ENCODE assay signal across 23 cellular contexts in the genomic region with DNA sequence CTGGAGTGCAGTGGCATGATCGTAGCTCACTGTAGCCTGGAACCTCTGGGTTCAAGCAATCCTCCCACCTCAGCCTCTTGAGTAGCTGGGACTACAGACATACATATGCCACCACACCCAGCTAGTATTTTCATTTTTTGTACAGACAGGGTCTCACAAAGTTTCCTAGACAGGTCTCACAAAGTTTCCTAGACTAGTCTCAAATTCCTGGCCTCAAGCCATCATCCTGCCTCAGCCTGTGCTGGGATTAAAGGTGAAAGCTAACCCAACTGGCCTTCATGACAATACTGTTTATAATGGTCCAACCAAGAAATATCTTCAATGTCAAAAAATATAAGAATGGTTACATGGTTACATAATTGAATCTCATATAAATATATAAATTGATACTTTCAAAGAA. TPM values are rescaled to one million over a fixed set of nuclear protein-coding genes. Genes with fewer than 3 reads are reported as not detected.
"Had no signal": no experiment of that assay in that cellular context is flagged by ENCODE, and none has a peak within 500 bp of the region (broad histone marks: within the 10 kb centered on the region; RNA-seq: fewer than 3 reads in every experiment).

No MANE protein-coding gene starts in this region.

- H3K4me1 ChIP-seq: body of pancreas, heart left ventricle, right lobe of liver, uterus had no signal

- H3K27me3 ChIP-seq: body of pancreas, dorsolateral prefrontal cortex, heart left ventricle, right lobe of liver, transverse colon, uterus had no signal

- H3K4me3 Mint-ChIP-seq: activated naive CD8-positive, alpha-beta T cell treated with anti-CD3 and anti-CD28 coated beads for 36 hours; effector memory CD8-positive, alpha-beta T cell; naive thymus-derived CD4-positive, alpha-beta T cell; neural crest cell; stimulated activated naive B cell treated with anti-CD40 and anti-IgM and Interleukin-4, amounts not matched to agents 10 μg/mL and 1 μg/mL and 100 μg/mL, for 72 hours had no signal

- ATAC-seq: body of pancreas; effector memory CD8-positive, alpha-beta T cell; heart left ventricle; left cardiac atrium; naive thymus-derived CD4-positive, alpha-beta T cell; right lobe of liver; stimulated activated naive B cell treated with anti-CD40 and anti-IgM and Interleukin-4, amounts not matched to agents 10 μg/mL and 1 μg/mL and 100 μg/mL, for 72 hours had no signal

- H3K9me3 ChIP-seq: body of pancreas, heart left ventricle, right lobe of liver, transverse colon, uterus had no signal

- H3K36me3 Mint-ChIP-seq: activated naive CD8-positive, alpha-beta T cell treated with anti-CD3 and anti-CD28 coated beads for 36 hours; naive thymus-derived CD4-positive, alpha-beta T cell; stimulated activated naive B cell treated with anti-CD40 and anti-IgM and Interleukin-4, amounts not matched to agents 10 μg/mL and 1 μg/mL and 100 μg/mL, for 72 hours had no signal

- H3K27ac ChIP-seq: body of pancreas, dorsolateral prefrontal cortex, heart left ventricle, right lobe of liver, transverse colon, uterus had no signal

- H3K4me1 Mint-ChIP-seq: activated naive CD8-positive, alpha-beta T cell treated with anti-CD3 and anti-CD28 coated beads for 36 hours; naive thymus-derived CD4-positive, alpha-beta T cell; stimulated activated naive B cell treated with anti-CD40 and anti-IgM and Interleukin-4, amounts not matched to agents 10 μg/mL and 1 μg/mL and 100 μg/mL, for 72 hours had no signal

- H3K36me3 ChIP-seq: heart left ventricle, right lobe of liver, transverse colon, uterus had no signal

- H3K9me3 Mint-ChIP-seq: activated naive CD8-positive, alpha-beta T cell treated with anti-CD3 and anti-CD28 coated beads for 36 hours; effector memory CD8-positive, alpha-beta T cell; stimulated activated naive B cell treated with anti-CD40 and anti-IgM and Interleukin-4, amounts not matched to agents 10 μg/mL and 1 μg/mL and 100 μg/mL, for 72 hours had no signal

- H3K4me3 ChIP-seq: body of pancreas, dorsolateral prefrontal cortex, heart left ventricle, right lobe of liver, transverse colon, uterus had no signal

- H3K27ac Mint-ChIP-seq: activated naive CD8-positive, alpha-beta T cell treated with anti-CD3 and anti-CD28 coated beads for 36 hours; effector memory CD8-positive, alpha-beta T cell; naive thymus-derived CD4-positive, alpha-beta T cell; stimulated activated naive B cell treated with anti-CD40 and anti-IgM and Interleukin-4, amounts not matched to agents 10 μg/mL and 1 μg/mL and 100 μg/mL, for 72 hours had no signal

- DNase-seq: activated CD4-positive, alpha-beta T cell treated with anti-CD3 and anti-CD28 coated beads, Interleukin-2, amount 50 U/mL, for 4 hours; activated naive CD4-positive, alpha-beta T cell treated with Interleukin-2 at 50 U/mL for 16 hours; activated naive CD8-positive, alpha-beta T cell treated with anti-CD3 and anti-CD28 coated beads for 36 hours; activated T-cell treated with anti-CD3 and anti-CD28 coated beads, Interleukin-2, amount 50 U/mL, for 48 hours; dorsolateral prefrontal cortex; effector memory CD8-positive, alpha-beta T cell; heart left ventricle; islet precursor cell; left cardiac atrium; naive thymus-derived CD4-positive, alpha-beta T cell; occipital lobe; posterior cingulate gyrus; right lobe of liver; small intestine; stimulated activated CD4-positive, alpha-beta T cell treated with anti-CD3 and anti-CD28 coated beads, Interleukin-15, amount 100 ng/mL, for 24 hours; stimulated activated CD8-positive, alpha-beta memory T cell treated with anti-CD3 and anti-CD28 coated beads, Interleukin-4, amount 100 ng/mL, for 48 hours; stimulated activated naive B cell treated with anti-CD40 and anti-IgM and Interleukin-4, amounts not matched to agents 10 μg/mL and 1 μg/mL and 100 μg/mL, for 72 hours; SW 1271; T-helper 2 cell; transverse colon; uterus had no signal

RNA-seq across cellular contexts. Expression of a gene that starts 24.0 kb away (rescaled TPM):
- polyA plus RNA-seq: naive thymus-derived CD4-positive, alpha-beta T cell had no signal
